Comparison of ENCODE assay signal across 1 cellular context in the genomic region with DNA sequence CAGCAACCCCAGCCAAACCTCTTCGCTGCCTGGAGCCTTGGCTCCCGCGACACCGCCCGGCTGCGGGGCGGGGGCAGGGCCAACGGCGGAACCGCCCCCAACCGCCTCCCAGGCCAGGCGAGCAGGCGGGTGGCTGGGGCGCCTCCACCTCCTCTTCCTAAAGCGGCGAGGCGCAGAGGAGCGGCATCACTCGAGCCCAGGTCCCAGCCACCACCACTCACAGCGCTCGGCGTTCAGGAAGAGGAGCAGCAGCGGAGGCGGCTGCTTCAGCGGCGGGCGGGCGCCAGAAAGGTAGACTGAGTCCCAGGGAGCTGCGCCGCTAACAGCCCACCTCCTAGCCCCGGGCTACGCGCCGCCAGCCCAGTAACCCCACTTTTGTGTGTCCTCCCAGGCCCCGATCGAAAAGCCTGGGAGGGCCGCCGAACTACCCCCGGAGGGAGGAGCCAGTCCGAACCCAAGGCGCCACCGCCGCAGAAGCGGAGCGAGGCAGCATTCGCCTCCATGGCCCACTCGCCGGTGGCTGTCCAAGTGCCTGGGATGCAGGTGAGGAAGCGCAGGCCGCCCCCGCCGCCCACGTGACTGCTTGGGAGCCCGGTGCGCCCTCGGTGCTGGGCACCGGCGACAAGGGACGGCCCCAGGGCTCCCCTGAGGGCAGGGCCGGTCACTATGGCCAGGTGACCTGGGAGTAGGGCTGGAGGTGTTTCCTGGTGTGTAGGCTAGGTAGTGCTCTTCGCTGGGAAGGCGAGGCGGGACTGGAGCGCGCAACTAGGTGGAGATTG.
TF ChIP-seq lines count a peak whose summit lies in the region.

STK26 (plus strand) TSS at position 186 of the 779 bp plus-strand sequence; CDS start at position 502, 316 bp downstream.

TF ChIP-seq in HepG2, 621 proteins besides CTCF, POLR2A, EP300 and RAD21 (continued from another document):
- TF ChIP-seq, protein P1, sequence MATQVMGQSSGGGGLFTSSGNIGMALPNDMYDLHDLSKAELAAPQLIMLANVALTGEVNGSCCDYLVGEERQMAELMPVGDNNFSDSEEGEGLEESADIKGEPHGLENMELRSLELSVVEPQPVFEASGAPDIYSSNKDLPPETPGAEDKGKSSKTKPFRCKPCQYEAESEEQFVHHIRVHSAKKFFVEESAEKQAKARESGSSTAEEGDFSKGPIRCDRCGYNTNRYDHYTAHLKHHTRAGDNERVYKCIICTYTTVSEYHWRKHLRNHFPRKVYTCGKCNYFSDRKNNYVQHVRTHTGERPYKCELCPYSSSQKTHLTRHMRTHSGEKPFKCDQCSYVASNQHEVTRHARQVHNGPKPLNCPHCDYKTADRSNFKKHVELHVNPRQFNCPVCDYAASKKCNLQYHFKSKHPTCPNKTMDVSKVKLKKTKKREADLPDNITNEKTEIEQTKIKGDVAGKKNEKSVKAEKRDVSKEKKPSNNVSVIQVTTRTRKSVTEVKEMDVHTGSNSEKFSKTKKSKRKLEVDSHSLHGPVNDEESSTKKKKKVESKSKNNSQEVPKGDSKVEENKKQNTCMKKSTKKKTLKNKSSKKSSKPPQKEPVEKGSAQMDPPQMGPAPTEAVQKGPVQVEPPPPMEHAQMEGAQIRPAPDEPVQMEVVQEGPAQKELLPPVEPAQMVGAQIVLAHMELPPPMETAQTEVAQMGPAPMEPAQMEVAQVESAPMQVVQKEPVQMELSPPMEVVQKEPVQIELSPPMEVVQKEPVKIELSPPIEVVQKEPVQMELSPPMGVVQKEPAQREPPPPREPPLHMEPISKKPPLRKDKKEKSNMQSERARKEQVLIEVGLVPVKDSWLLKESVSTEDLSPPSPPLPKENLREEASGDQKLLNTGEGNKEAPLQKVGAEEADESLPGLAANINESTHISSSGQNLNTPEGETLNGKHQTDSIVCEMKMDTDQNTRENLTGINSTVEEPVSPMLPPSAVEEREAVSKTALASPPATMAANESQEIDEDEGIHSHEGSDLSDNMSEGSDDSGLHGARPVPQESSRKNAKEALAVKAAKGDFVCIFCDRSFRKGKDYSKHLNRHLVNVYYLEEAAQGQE (IDR thresholded peaks at IDR 0.05; ENCODE audit: borderline replicate concordance in 1 of 2, low read depth in 1 of 2, low read length in 2 of 2), result no peak; a peak in 1 of 4 replicates
- TF ChIP-seq TOPORS (CRISPR knock-in tag; IDR thresholded peaks at IDR 0.05) (no peak), NKX3-1 (CRISPR knock-in tag; IDR thresholded peaks at IDR 0.05) (no peak), KMT2A (CRISPR knock-in tag; IDR thresholded peaks at IDR 0.05) (peak; percentile 63), CREB1 (IDR thresholded peaks at IDR 0.05) (no peak), CREB1 (CRISPR knock-in tag; IDR thresholded peaks at IDR 0.05) (no peak), SRSF1 (optimal IDR thresholded peaks at IDR 0.05; ENCODE audit: low read depth, low read length) (no peak), FOXC1 (CRISPR knock-in tag; IDR thresholded peaks at IDR 0.05; ENCODE audit: borderline replicate concordance) (no peak; the same call in 1 of the 2 replicates), ZNF652 (CRISPR knock-in tag; IDR thresholded peaks at IDR 0.05; ENCODE audit: borderline replicate concordance, low read depth) (no peak), NONO (IDR thresholded peaks at IDR 0.05) (no peak), NONO (CRISPR knock-in tag; conservative IDR thresholded peaks at IDR 0.05) (0 out of 2 replicates have a peak, but pooled peaks have one; percentile 34), ZNF501 (CRISPR knock-in tag; IDR thresholded peaks at IDR 0.05) (no peak), POLR2AphosphoS5 (IDR thresholded peaks at IDR 0.05; ENCODE audit: low read depth, low read length) (peak; percentile 61), HNF1A (IDR thresholded peaks at IDR 0.05; ENCODE audit: low read depth) (no peak), HNF1A (CRISPR knock-in tag; IDR thresholded peaks at IDR 0.05; ENCODE audit: borderline replicate concordance) (no peak)
- TF ChIP-seq, protein P2, sequence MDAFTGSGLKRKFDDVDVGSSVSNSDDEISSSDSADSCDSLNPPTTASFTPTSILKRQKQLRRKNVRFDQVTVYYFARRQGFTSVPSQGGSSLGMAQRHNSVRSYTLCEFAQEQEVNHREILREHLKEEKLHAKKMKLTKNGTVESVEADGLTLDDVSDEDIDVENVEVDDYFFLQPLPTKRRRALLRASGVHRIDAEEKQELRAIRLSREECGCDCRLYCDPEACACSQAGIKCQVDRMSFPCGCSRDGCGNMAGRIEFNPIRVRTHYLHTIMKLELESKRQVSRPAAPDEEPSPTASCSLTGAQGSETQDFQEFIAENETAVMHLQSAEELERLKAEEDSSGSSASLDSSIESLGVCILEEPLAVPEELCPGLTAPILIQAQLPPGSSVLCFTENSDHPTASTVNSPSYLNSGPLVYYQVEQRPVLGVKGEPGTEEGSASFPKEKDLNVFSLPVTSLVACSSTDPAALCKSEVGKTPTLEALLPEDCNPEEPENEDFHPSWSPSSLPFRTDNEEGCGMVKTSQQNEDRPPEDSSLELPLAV (CRISPR knock-in tag; conservative IDR thresholded peaks at IDR 0.05; ENCODE audit: low read depth), result no peak
